ENCODE assay signal across 8 cellular contexts in the genomic region with DNA sequence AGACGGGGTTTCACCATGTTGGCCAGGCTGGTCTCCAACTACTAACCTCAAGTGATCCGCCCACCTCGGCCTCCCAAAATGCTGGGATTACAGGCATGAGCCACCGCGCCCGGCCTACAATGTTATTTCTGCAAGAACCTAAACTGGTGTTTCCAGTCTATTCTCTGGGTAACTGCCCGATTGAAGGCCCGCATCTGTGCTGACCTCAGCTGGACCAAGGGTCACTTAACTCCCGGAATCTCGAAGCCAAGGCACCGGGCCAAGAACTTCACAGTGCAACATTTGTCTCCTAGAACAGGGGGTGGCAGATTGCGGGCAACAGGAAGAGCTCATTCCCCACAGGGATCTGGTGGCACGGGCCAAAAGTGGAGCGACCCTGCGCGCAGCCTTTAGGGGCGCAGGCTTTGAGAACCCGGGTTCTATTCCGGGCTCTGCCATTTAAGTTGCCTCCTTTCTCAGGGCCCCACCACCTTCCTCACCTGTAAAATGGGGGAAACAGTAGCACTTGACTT. TPM values are rescaled to one million over a fixed set of nuclear protein-coding genes. Genes with fewer than 3 reads are reported as not detected.
DNase-seq lines count a peak whose midpoint lies in the region; ATAC-seq and TF ChIP-seq lines count a peak whose summit lies in the region.

No MANE protein-coding gene starts in this region.

- DNase-seq in D341Med (ENCODE audit: low spot score) (peak; percentile 44), HS-27A (ENCODE audit: low read depth) (peak; percentile 31), fibroblast of villous mesenchyme (ENCODE audit: low read depth) (peak; percentile 28), NCI-H1092 treated with DMSO at 0.1 percent for 48 hours (lab: John Stamatoyannopoulos, UW) (no peak), dedifferentiated amniotic fluid mesenchymal stem cell (ENCODE audit: extremely low spot score) (no peak)
- no peak for DNase-seq in activated CD8-positive, alpha-beta T cell treated with anti-CD3 and anti-CD28 coated beads, Interleukin-2, amount 10 ng/mL, durations not matched to agents 7 days and 5 days
- peak in 2 of 10 donors; percentile 4 to 12 for DNase-seq in naive thymus-derived CD8-positive, alpha-beta T cell

- peak overlapping the region; percentile 91 for H3K4me3 Mint-ChIP-seq in activated CD8-positive, alpha-beta T cell treated with anti-CD3 and anti-CD28 coated beads, Interleukin-2, amount 10 ng/mL, durations not matched to agents 7 days and 5 days
- H3K4me3 Mint-ChIP-seq in naive thymus-derived CD8-positive, alpha-beta T cell, result peak overlapping the region; percentile 85 to 97 (median 92)

- H3K9me3 Mint-ChIP-seq in activated CD8-positive, alpha-beta T cell treated with anti-CD3 and anti-CD28 coated beads, Interleukin-2, amount 10 ng/mL, durations not matched to agents 7 days and 5 days (ENCODE audit: insufficient read depth), result no peaks in the 10 kb centered on the region
- no peaks in the 10 kb centered on the region for H3K9me3 Mint-ChIP-seq in naive thymus-derived CD8-positive, alpha-beta T cell

- TF ChIP-seq CTCF in fibroblast of villous mesenchyme (IDR thresholded peaks at IDR 0.05; ENCODE audit: insufficient read depth, low read depth, low read length), result no peak

- H3K4me1 Mint-ChIP-seq in activated CD8-positive, alpha-beta T cell treated with anti-CD3 and anti-CD28 coated beads, Interleukin-2, amount 10 ng/mL, durations not matched to agents 7 days and 5 days (ENCODE audit: low read depth), result peaks cover 23% of the 10 kb centered on the region
- H3K4me1 Mint-ChIP-seq in naive thymus-derived CD8-positive, alpha-beta T cell, result peaks cover 12 to 21% (median 18%) of the 10 kb centered on the region in 4 donors

- CTCF ChIA-PET in activated CD8-positive, alpha-beta T cell treated with anti-CD3 and anti-CD28 coated beads, Interleukin-2, amount 10 ng/mL, durations not matched to agents 7 days and 5 days (lab: Charles Lee), result interaction anchor here (0.7 to 0.8 kb wide), 2 partner anchors 13 to 146 kb away, joined by 3 read pairs; no protein-coding TSS in a partner anchor

- POLR2A ChIA-PET in activated CD8-positive, alpha-beta T cell treated with anti-CD3 and anti-CD28 coated beads, Interleukin-2, amount 10 ng/mL, durations not matched to agents 7 days and 5 days (lab: Charles Lee), result interaction anchor here (0.9 kb wide), 1 partner anchor 15 kb away, joined by 3 read pairs; no protein-coding TSS in a partner anchor
- POLR2A ChIA-PET in naive thymus-derived CD8-positive, alpha-beta T cell (lab: Charles Lee), result interaction anchor here (0.6 to 1.0 kb wide), 3 partner anchors 8 to 275 kb away, joined by 3 to 5 read pairs (median 3); partner anchors contain the start of genes ALKBH5 and DRG2

- peaks cover 16% of the 10 kb centered on the region for H3K36me3 Mint-ChIP-seq in activated CD8-positive, alpha-beta T cell treated with anti-CD3 and anti-CD28 coated beads, Interleukin-2, amount 10 ng/mL, durations not matched to agents 7 days and 5 days (ENCODE audit: low read depth)
- peaks cover 0 to 21% (median 0%) of the 10 kb centered on the region in 3 donors for H3K36me3 Mint-ChIP-seq in naive thymus-derived CD8-positive, alpha-beta T cell

- peak; percentile 9 for ATAC-seq in activated CD8-positive, alpha-beta T cell treated with anti-CD3 and anti-CD28 coated beads, Interleukin-2, amount 10 ng/mL, durations not matched to agents 7 days and 5 days
- ATAC-seq in naive thymus-derived CD8-positive, alpha-beta T cell, result peak; percentile 0 to 14
- ATAC-seq in GM18519 (IDR thresholded peaks at IDR 0.05; ENCODE audit: low FRiP score, unreplicated experiment), result no peak

- H3K4me3 ChIP-seq in fibroblast of villous mesenchyme (ENCODE audit: low read depth, low read length), result peak overlapping the region; percentile 78

- peaks cover 2% of the 10 kb centered on the region for H3K27me3 Mint-ChIP-seq in activated CD8-positive, alpha-beta T cell treated with anti-CD3 and anti-CD28 coated beads, Interleukin-2, amount 10 ng/mL, durations not matched to agents 7 days and 5 days (ENCODE audit: low read depth)
- H3K27me3 Mint-ChIP-seq in naive thymus-derived CD8-positive, alpha-beta T cell, result no peaks in the 10 kb centered on the region

- peak overlapping the region; percentile 83 for H3K27ac Mint-ChIP-seq in activated CD8-positive, alpha-beta T cell treated with anti-CD3 and anti-CD28 coated beads, Interleukin-2, amount 10 ng/mL, durations not matched to agents 7 days and 5 days
- H3K27ac Mint-ChIP-seq in naive thymus-derived CD8-positive, alpha-beta T cell, result peak overlapping the region in 9 of 10 donors; percentile 37 to 93 (median 77)

RNA-seq across cellular contexts. Expression of gene SHMT1, which starts 0.8 kb away (rescaled TPM):
- 10 to 100 TPM; 60.7 to 61.8 TPM for total RNA-seq in activated CD8-positive, alpha-beta T cell treated with anti-CD3 and anti-CD28 coated beads, Interleukin-2, amount 10 ng/mL, durations not matched to agents 7 days and 5 days
- 13.2 and 14.2 TPM in 2 replicates for total RNA-seq in fibroblast of villous mesenchyme
- total RNA-seq in naive thymus-derived CD8-positive, alpha-beta T cell, result 10 to 100 TPM; 17.1 to 20.1 TPM
- 10 to 100 TPM; 20.5 to 35.8 (median 35.7) TPM for polyA plus RNA-seq in naive thymus-derived CD8-positive, alpha-beta T cell

RNA-seq across cellular contexts. Expression of gene EVPLL, which starts 15.0 kb away (rescaled TPM):
- not detected for total RNA-seq in activated CD8-positive, alpha-beta T cell treated with anti-CD3 and anti-CD28 coated beads, Interleukin-2, amount 10 ng/mL, durations not matched to agents 7 days and 5 days
- total RNA-seq in fibroblast of villous mesenchyme, result not detected in 2 replicates
- total RNA-seq in naive thymus-derived CD8-positive, alpha-beta T cell, result not detected
- polyA plus RNA-seq in naive thymus-derived CD8-positive, alpha-beta T cell, result under 1 TPM in 1 of 3 donors, not detected in 2; 0.08 TPM

RNA-seq across cellular contexts. Expression of gene SMCR8, which starts 47.5 kb away (rescaled TPM):
- total RNA-seq in activated CD8-positive, alpha-beta T cell treated with anti-CD3 and anti-CD28 coated beads, Interleukin-2, amount 10 ng/mL, durations not matched to agents 7 days and 5 days, result 10 to 100 TPM; 23.7 TPM
- 17.1 and 21.6 TPM in 2 replicates for total RNA-seq in fibroblast of villous mesenchyme
- total RNA-seq in naive thymus-derived CD8-positive, alpha-beta T cell, result 10 to 100 TPM; 49.4 to 51.7 TPM
- polyA plus RNA-seq in naive thymus-derived CD8-positive, alpha-beta T cell, result 1 to 10 TPM; 3.0 to 6.0 (median 5.3) TPM

RNA-seq across cellular contexts. Expression of gene TOP3A, which starts 47.8 kb away (rescaled TPM):
- total RNA-seq in activated CD8-positive, alpha-beta T cell treated with anti-CD3 and anti-CD28 coated beads, Interleukin-2, amount 10 ng/mL, durations not matched to agents 7 days and 5 days, result 10 to 100 TPM; 75.9 to 77.3 TPM
- total RNA-seq in fibroblast of villous mesenchyme, result 29.0 and 45.8 TPM in 2 replicates
- total RNA-seq in naive thymus-derived CD8-positive, alpha-beta T cell, result 10 to 100 TPM; 47.7 to 49.7 TPM
- 10 to 100 TPM in 2 of 3 donors, 1 to 10 TPM in 1; 9.0 to 24.9 (median 13.5) TPM for polyA plus RNA-seq in naive thymus-derived CD8-positive, alpha-beta T cell

Comparison
In these comparisons a context has a peak if more than half of its experiments do, and no peak if none do; other contexts are left out.
1. DNase-seq: peak in D341Med (single experiment), HS-27A (single experiment) and fibroblast of villous mesenchyme (single experiment); none in activated CD8-positive, alpha-beta T cell treated with anti-CD3 and anti-CD28 coated beads, Interleukin-2, amount 10 ng/mL, durations not matched to agents 7 days and 5 days (single experiment), NCI-H1092 treated with DMSO at 0.1 percent for 48 hours (single experiment) and dedifferentiated amniotic fluid mesenchymal stem cell (single experiment).